In genomic region chr10:129993621-129994020, GRCh38 we compare ENCODE assay signal across 21 cellular contexts. TPM values are rescaled to one million over a fixed set of nuclear protein-coding genes. Genes with fewer than 3 reads are reported as not detected.
DNase-seq lines count a peak whose midpoint lies in the region; ATAC-seq and TF ChIP-seq lines count a peak whose summit lies in the region.
"Had no signal": no experiment of that assay in that cellular context is flagged by ENCODE, and none has a peak within 500 bp of the region (broad histone marks: within the 10 kb centered on the region; RNA-seq: fewer than 3 reads in every experiment).

No MANE protein-coding gene starts in this region.

- no peak for ATAC-seq in GM18909 (IDR thresholded peaks at IDR 0.05; ENCODE audit: poor library complexity, unreplicated experiment)
- no peak for ATAC-seq in activated CD4-positive, CD25-positive, alpha-beta regulatory T cell treated with anti-CD3 and anti-CD28 coated beads, Interleukin-2, amount 50 U/mL, for 24 hours
- ATAC-seq: Panc1 had no signal

- POLR2A ChIA-PET in AG04449 (lab: Yijun Ruan, JAX) = no interaction called here

- H3K27ac ChIP-seq in spleen = no peak overlapping the region
- H3K27ac ChIP-seq: skin epidermis had no signal

- CTCF ChIA-PET in AG04449 (lab: Yijun Ruan, JAX) = no interaction called here

- no peak overlapping the region for H3K9ac ChIP-seq in adipocyte (ENCODE audit: low read length)

- DNase-seq in AG04449 (ENCODE audit: low read depth, low spot score) (peak; percentile 37), GOT3 (lab: John Stamatoyannopoulos, UW) (peak; percentile 10), adipocyte (ENCODE audit: low read depth) (peak; percentile 62), medulla oblongata (ENCODE audit: extremely low spot score) (peak; percentile 36), RPMI8226 (no peak), spleen (no peak)
- DNase-seq: activated CD4-positive, alpha-beta T cell treated with anti-CD3 and anti-CD28 coated beads, Interleukin-2, amount 10 ng/mL, durations not matched to agents 24 days and 14 days; activated naive CD4-positive, alpha-beta T cell treated with anti-CD3 and anti-CD28 coated beads for 36 hours; DMS153; glutamatergic neuron; naive B cell; NCI-H146; NCI-H2171 treated with DMSO at 0.1 percent for 48 hours; posterior cingulate gyrus; stimulated activated CD4-positive, alpha-beta T cell treated with anti-CD3 and anti-CD28 coated beads, Interleukin-4, amount 100 ng/mL, for 24 hours had no signal

- H3K27me3 ChIP-seq in adipocyte (replicated peaks; ENCODE audit: control insufficient read depth, insufficient read depth, low read length) (no peaks in the 10 kb centered on the region), spleen (replicated peaks in 1 of 7) (peaks cover 0 to 15% (median 0%) of the 10 kb centered on the region in 7 donors)

- H3K36me3 ChIP-seq in adipocyte (ENCODE audit: control insufficient read depth, insufficient read depth, low read length, severe bottlenecking) (no peaks in the 10 kb centered on the region), spleen (no peaks in the 10 kb centered on the region)

- H3K9me3 ChIP-seq in adipocyte (ENCODE audit: control insufficient read depth, low read length) (peaks cover 4% of the 10 kb centered on the region), spleen (peaks cover 0 to 40% (median 13%) of the 10 kb centered on the region in 8 donors)

- TF ChIP-seq CTCF in AG04449 (IDR thresholded peaks at IDR 0.05; ENCODE audit: insufficient read depth, low read length, missing control alignments) (no peak), spleen (IDR thresholded peaks at IDR 0.05 in 8 of 11, conservative IDR thresholded peaks at IDR 0.05 in 3 of 11) (no peak)

- intact Hi-C loops in spleen (cut with DNase I; ENCODE audit: low total_unique reads) = no loop called here

- 43 to 100% (median 86%) methylated on average over 1 of the region's 1 CpG for WGBS in spleen, 5 donors

- H3K4me1 ChIP-seq in adipocyte (ENCODE audit: control insufficient read depth, insufficient read depth, low read length) (peaks cover 13% of the 10 kb centered on the region), spleen (no peaks in the 10 kb centered on the region)

- no peak for TF ChIP-seq POLR2A in spleen (IDR thresholded peaks at IDR 0.05)

- H3K4me3 ChIP-seq in AG04449 (ENCODE audit: low read depth, low read length) = no peak overlapping the region
- H3K4me3 ChIP-seq in adipocyte (ENCODE audit: low read length) = peak overlapping the region; percentile 5
- H3K4me3 ChIP-seq in spleen = no peak overlapping the region
- H3K4me3 ChIP-seq: skin epidermis had no signal

RNA-seq across cellular contexts. Expression of gene EBF3, which starts 29.5 kb away (rescaled TPM):
- total RNA-seq in spleen = under 1 TPM in 1 of 7 donors, not detected in 6; 0.20 TPM
- under 1 TPM; 0.02 to 0.19 (median 0.08) TPM for polyA plus RNA-seq in spleen
- total RNA-seq: A172; activated CD4-positive, alpha-beta T cell treated with anti-CD3 and anti-CD28 coated beads, Interleukin-2, amount 10 ng/mL, durations not matched to agents 24 days and 14 days; activated naive CD4-positive, alpha-beta T cell treated with anti-CD3 and anti-CD28 coated beads for 36 hours; liver had no signal

Comparison
In these comparisons a context has a peak if more than half of its experiments do, and no peak if none do; other contexts are left out.
1. DNase-seq: peak in AG04449 (single experiment), GOT3 (single experiment), adipocyte (single experiment) and medulla oblongata (single experiment); none in RPMI8226 (single experiment) and spleen (single experiment).